28 cellular contexts compared by ENCODE assay signal in genomic region chr2:152477347-152478092, GRCh38.
A peak's percentile ranks its signal among the peaks of the same experiment; 100 is the strongest.
DNase-seq lines count a peak whose midpoint lies in the region; FAIRE-seq and TF ChIP-seq lines count a peak whose summit lies in the region.
"Had no signal": no experiment of that assay in that cellular context is flagged by ENCODE, and none has a peak within 500 bp of the region (broad histone marks: within the 10 kb centered on the region; RNA-seq: fewer than 3 reads in every experiment).

No MANE protein-coding gene starts in this region.

- H3K27ac Mint-ChIP-seq in HFFc6, result no peak overlapping the region
- H3K27ac Mint-ChIP-seq: activated naive CD4-positive, alpha-beta T cell treated with anti-CD3 and anti-CD28 coated beads for 36 hours; brain had no signal

- no peak overlapping the region for H3K9ac ChIP-seq in mesendoderm (ENCODE audit: low read length)
- H3K9ac ChIP-seq: BLaER1 had no signal

- TF ChIP-seq CTCF in epithelial cell of esophagus (IDR thresholded peaks at IDR 0.05; ENCODE audit: insufficient read depth, low read depth, low read length, missing control alignments) (no peak), HFFc6 (IDR thresholded peaks at IDR 0.05) (no peak)

- H3K27ac ChIP-seq in mesendoderm (ENCODE audit: low read depth, low read length), result no peak overlapping the region
- H3K27ac ChIP-seq: adrenal gland, BLaER1, HL-60, pancreas, tibial nerve had no signal

- H3K79me1 ChIP-seq in mesendoderm (ENCODE audit: low read length), result peaks cover 8% of the 10 kb centered on the region

- H3K4ac ChIP-seq in mesendoderm (ENCODE audit: low read depth, low read length), result no peak overlapping the region

- H3K79me2 ChIP-seq in mesendoderm (ENCODE audit: control insufficient read depth, insufficient read depth, low read length), result peaks cover 1% of the 10 kb centered on the region

- no peak overlapping the region for H3K23ac ChIP-seq in mesendoderm (ENCODE audit: low read length)

- H2BK120ac ChIP-seq in mesendoderm (ENCODE audit: low read depth, low read length), result no peak overlapping the region

- peaks cover 20% of the 10 kb centered on the region for H3K4me1 Mint-ChIP-seq in HFFc6 (ENCODE audit: low read depth)

- DNase-seq in H54 (ENCODE audit: insufficient read length, low spot score) (no peak), NOMO-1 treated with DMSO at 0.1 percent for 48 hours (lab: John Stamatoyannopoulos, UW; ENCODE audit: unreplicated experiment) (peak; percentile 70), epithelial cell of esophagus (ENCODE audit: low read depth) (peak; percentile 52), mesendoderm (no peak), mucosa of gallbladder (ENCODE audit: low spot score) (no peak), NCI-H1105 treated with DMSO at 0.1 percent for 48 hours (lab: John Stamatoyannopoulos, UW) (no peak), HFFc6 (no peak)
- DNase-seq: activated CD4-positive, alpha-beta T cell treated with anti-CD3 and anti-CD28 coated beads, Interleukin-2, amount 50 U/mL, for 4 hours; activated CD4-positive, CD25-positive, alpha-beta regulatory T cell; activated naive CD4-positive, alpha-beta T cell treated with anti-CD3 and anti-CD28 coated beads for 36 hours; adrenal gland; DMS53; foreskin melanocyte; Kasumi-1; NCI-H1105; NCI-H2029; NCI-H345; pancreas; retina; Right ventricle myocardium superior; SW 1271; T1000 had no signal

- H3K36me3 Mint-ChIP-seq in HFFc6 (ENCODE audit: low read depth), result no peaks in the 10 kb centered on the region
- H3K36me3 Mint-ChIP-seq: brain had no signal

- no peak overlapping the region for H3K4me3 Mint-ChIP-seq in HFFc6
- H3K4me3 Mint-ChIP-seq: activated naive CD4-positive, alpha-beta T cell treated with anti-CD3 and anti-CD28 coated beads for 36 hours; brain had no signal

- no peaks in the 10 kb centered on the region for H3K27me3 Mint-ChIP-seq in HFFc6 (ENCODE audit: insufficient read depth)

- no peaks in the 10 kb centered on the region for H3K36me3 ChIP-seq in mesendoderm (ENCODE audit: control insufficient read depth, insufficient read depth, low read length)
- H3K36me3 ChIP-seq: adrenal gland, HAP-1, pancreas, tibial nerve had no signal

- peak overlapping the region; percentile 60 for H3K18ac ChIP-seq in mesendoderm (ENCODE audit: low read length)

- H4K8ac ChIP-seq in mesendoderm (ENCODE audit: low read depth, low read length), result no peak overlapping the region

- H3K4me2 ChIP-seq in mesendoderm (ENCODE audit: low read length), result no peak overlapping the region
- H3K4me2 ChIP-seq: BLaER1 had no signal

- H4K5ac ChIP-seq in mesendoderm (ENCODE audit: low read length), result no peak overlapping the region

- no peak overlapping the region for H3K4me3 ChIP-seq in epithelial cell of esophagus (ENCODE audit: low read length)
- no peak overlapping the region for H3K4me3 ChIP-seq in mesendoderm (ENCODE audit: low read length)
- H3K4me3 ChIP-seq: adrenal gland, BLaER1, HAP-1, pancreas, tibial nerve had no signal

- H2BK15ac ChIP-seq in mesendoderm (replicated peaks; ENCODE audit: low read depth), result no peak overlapping the region

- H2AK5ac ChIP-seq in mesendoderm (ENCODE audit: low read length), result no peak overlapping the region

- no peak for TF ChIP-seq POLR2A in H54 (IDR thresholded peaks at IDR 0.05; ENCODE audit: low read depth, low read length)

- no CpG with 5 or more reads among the region's 6 CpGs for WGBS in mesendoderm (ENCODE audit: extremely low coverage, insufficient coverage, low lambda C conversion rate)

- H3K56ac ChIP-seq in mesendoderm (ENCODE audit: low read length), result no peak overlapping the region

- no peak overlapping the region for H2BK5ac ChIP-seq in mesendoderm (ENCODE audit: low read length)

- no peaks in the 10 kb centered on the region for H3K9me3 Mint-ChIP-seq in HFFc6
- H3K9me3 Mint-ChIP-seq: activated naive CD4-positive, alpha-beta T cell treated with anti-CD3 and anti-CD28 coated beads for 36 hours; brain had no signal

- no peaks in the 10 kb centered on the region for H3K4me1 ChIP-seq in mesendoderm (ENCODE audit: control insufficient read depth, low read depth, low read length)

- no peaks in the 10 kb centered on the region for H3K27me3 ChIP-seq in mesendoderm (ENCODE audit: insufficient read depth, low read length, poor library complexity)
- H3K27me3 ChIP-seq: adrenal gland, BLaER1, pancreas, tibial nerve had no signal

- FAIRE-seq in H54 (lab: Jason Lieb, UNC), result peak; percentile 41
- FAIRE-seq: G401.6, pancreas had no signal

Comparison
In these comparisons a context has a peak if more than half of its experiments do, and no peak if none do; other contexts are left out.
1. DNase-seq: peak in NOMO-1 treated with DMSO at 0.1 percent for 48 hours (single experiment) and epithelial cell of esophagus (single experiment); none in H54 (single experiment), mesendoderm (single experiment), mucosa of gallbladder (single experiment), NCI-H1105 treated with DMSO at 0.1 percent for 48 hours (single experiment) and HFFc6 (single experiment).